In the genomic region with DNA sequence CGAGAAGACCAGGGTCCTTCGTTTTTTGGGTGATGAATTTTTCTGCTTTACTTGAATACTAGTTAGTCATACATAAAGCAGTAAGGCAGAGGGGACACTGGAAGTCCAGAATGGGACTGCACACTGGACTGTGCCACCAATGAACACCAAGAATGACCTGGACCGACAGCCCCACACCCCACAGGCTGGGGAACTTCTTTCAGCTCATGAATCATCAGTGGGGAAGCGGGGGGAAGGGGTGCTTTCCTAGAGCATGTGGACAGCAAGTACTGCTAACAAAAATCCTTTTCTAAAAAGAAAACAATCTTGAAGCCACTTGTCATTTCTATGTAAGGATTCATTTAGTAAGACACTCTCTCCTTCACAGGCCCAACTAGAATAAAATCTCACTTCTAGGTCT, we compare ENCODE assay signal across 11 cellular contexts.
A peak's percentile ranks its signal among the peaks of the same experiment; 100 is the strongest.
DNase-seq lines count a peak whose midpoint lies in the region; TF ChIP-seq lines count a peak whose summit lies in the region.
"Had no signal": no experiment of that assay in that cellular context is flagged by ENCODE, and none has a peak within 500 bp of the region (broad histone marks: within the 10 kb centered on the region; RNA-seq: fewer than 3 reads in every experiment).

No MANE protein-coding gene starts in this region.

- no peaks in the 10 kb centered on the region for H3K23me2 ChIP-seq in H9 (ENCODE audit: insufficient read length, low read depth, low read length, poor library complexity, severe bottlenecking)

- no peak overlapping the region for H3K4me3 ChIP-seq in BE2C (ENCODE audit: low read depth, low read length)
- H3K4me3 ChIP-seq: skin epidermis had no signal

- H3K4me1 Mint-ChIP-seq in H9: peaks cover 13 to 23% of the 10 kb centered on the region in 2 experiments

- no peak overlapping the region for H4K8ac ChIP-seq in H9 (replicated peaks; ENCODE audit: insufficient read length, low read depth, low read length)

- no peak overlapping the region for H3K56ac ChIP-seq in H9 (ENCODE audit: insufficient read length, low read depth, low read length)

- H3K4ac ChIP-seq in H9 (ENCODE audit: low read depth, low read length): no peak overlapping the region

- H2AK5ac ChIP-seq in H9 (ENCODE audit: insufficient read length, low read length): no peak overlapping the region

- H4K91ac ChIP-seq in H9 (ENCODE audit: insufficient read length, low read depth, low read length): no peak overlapping the region

- peak overlapping the region; percentile 0 for H3K27ac ChIP-seq in H9 (ENCODE audit: insufficient read length, low read depth, low read length)

- H2AFZ ChIP-seq in H9 (ENCODE audit: low read length): no peak overlapping the region

- no peaks in the 10 kb centered on the region for H3K4me1 ChIP-seq in H9 (ENCODE audit: insufficient read depth, low read length)
- peaks cover 4% of the 10 kb centered on the region for H3K4me1 ChIP-seq in BE2C

- no peak overlapping the region for H2BK15ac ChIP-seq in H9 (ENCODE audit: low read depth, low read length)

- no peak overlapping the region for H2BK12ac ChIP-seq in H9 (ENCODE audit: insufficient read length, low read depth, low read length)

- H3K4me2 ChIP-seq in H9 (ENCODE audit: insufficient read depth, insufficient read length, low read length): no peak overlapping the region

- no peaks in the 10 kb centered on the region for H3K9me3 Mint-ChIP-seq in H9

- no peak overlapping the region for H3K4me3 Mint-ChIP-seq in H9

- no peak overlapping the region for H3K18ac ChIP-seq in H9 (ENCODE audit: insufficient read length, low read depth, low read length)

- no peak overlapping the region for H4K5ac ChIP-seq in H9 (ENCODE audit: insufficient read length, low read depth, low read length)

- TF ChIP-seq CTCF in H9 (conservative IDR thresholded peaks at IDR 0.05) (no peak), BE2C (IDR thresholded peaks at IDR 0.05; ENCODE audit: low read depth, low read length) (no peak)

- H3K36me3 ChIP-seq in BE2C: no peaks in the 10 kb centered on the region

- no peaks in the 10 kb centered on the region for H4K20me1 ChIP-seq in H9 (ENCODE audit: control insufficient read depth, insufficient read depth, insufficient read length)

- H3K36me3 Mint-ChIP-seq in H9 (ENCODE audit: insufficient read depth in 1 of 3, low read depth in 3 of 3): no peaks in the 10 kb centered on the region

- no peak overlapping the region for H3K27ac Mint-ChIP-seq in H9

- H3K27me3 Mint-ChIP-seq in H9 (ENCODE audit: low read depth): no peaks in the 10 kb centered on the region

- H2BK20ac ChIP-seq in H9 (ENCODE audit: low read depth, low read length, poor library complexity, severe bottlenecking): no peak overlapping the region

- DNase-seq in EH (ENCODE audit: low read depth): peak; percentile 79
- no peak for DNase-seq in H9
- peak; percentile 80 for DNase-seq in astrocyte of the hippocampus (ENCODE audit: low read depth, low spot score)
- DNase-seq in myocyte (ENCODE audit: low read depth): peak; percentile 57
- no peak for DNase-seq in GOT3 (lab: John Stamatoyannopoulos, UW)
- no peak for DNase-seq in NCI-H1092 treated with DMSO at 0.1 percent for 48 hours (lab: John Stamatoyannopoulos, UW)
- no peak for DNase-seq in NCI-H1105 treated with DMSO at 0.1 percent for 48 hours (lab: John Stamatoyannopoulos, UW)
- DNase-seq in BE2C: no peak
- DNase-seq: amniotic stem cell, NCI-H1436 treated with DMSO at 0.1 percent for 48 hours had no signal

- no peak overlapping the region for H2BK120ac ChIP-seq in H9 (ENCODE audit: low read depth, low read length, poor library complexity, severe bottlenecking)

- H3K9me3 ChIP-seq in H9 (ENCODE audit: control insufficient read depth, low read depth, low read length): no peaks in the 10 kb centered on the region
- H3K9me3 ChIP-seq in BE2C: no peaks in the 10 kb centered on the region

- H3T11ph ChIP-seq in H9 (ENCODE audit: low read length): no peak overlapping the region

- H2BK5ac ChIP-seq in H9 (ENCODE audit: insufficient read length, low read length): no peak overlapping the region

- no peaks in the 10 kb centered on the region for H3K79me1 ChIP-seq in H9 (ENCODE audit: insufficient read depth, low read depth, low read length, poor library complexity, severe bottlenecking)

- H3K14ac ChIP-seq in H9 (ENCODE audit: insufficient read depth, low read length): no peak overlapping the region

- no peaks in the 10 kb centered on the region for H3K27me3 ChIP-seq in H9 (ENCODE audit: insufficient read depth, low read length)
- no peaks in the 10 kb centered on the region for H3K27me3 ChIP-seq in BE2C

- H3K9ac ChIP-seq in H9 (ENCODE audit: extremely low read depth, insufficient read length, low read length): no peak overlapping the region

- no peaks in the 10 kb centered on the region for H3K79me2 ChIP-seq in H9 (ENCODE audit: insufficient read depth, low read length)

- no peak overlapping the region for H3K23ac ChIP-seq in H9 (ENCODE audit: insufficient read length, low read depth, low read length)

- WGBS in H9 (ENCODE audit: extremely low coverage, insufficient read length, low lambda C conversion rate): no CpG with 5 or more reads among the region's 4 CpGs

Comparison
In these comparisons a context has a peak if more than half of its experiments do, and no peak if none do; other contexts are left out.
1. DNase-seq: peak in EH (single experiment), astrocyte of the hippocampus (single experiment) and myocyte (single experiment); none in H9 (single experiment), GOT3 (single experiment), NCI-H1092 treated with DMSO at 0.1 percent for 48 hours (single experiment), NCI-H1105 treated with DMSO at 0.1 percent for 48 hours (single experiment) and BE2C (single experiment).